ENCODE assay signal across 8 cellular contexts in genomic region chr18:36066001-36066400, GRCh38. TPM values are rescaled to one million over a fixed set of nuclear protein-coding genes. Genes with fewer than 3 reads are reported as not detected.
DNase-seq lines count a peak whose midpoint lies in the region; ATAC-seq and TF ChIP-seq lines count a peak whose summit lies in the region.

No MANE protein-coding gene starts in this region.

- no peak for ATAC-seq in T-helper 17 cell
- ATAC-seq in HG02678 (IDR thresholded peaks at IDR 0.05; ENCODE audit: unreplicated experiment) = no peak
- no peak for ATAC-seq in GM19351 (IDR thresholded peaks at IDR 0.05; ENCODE audit: unreplicated experiment)

- peak overlapping the region; percentile 34 for H3K27ac Mint-ChIP-seq in T-helper 17 cell

- H3K9me3 ChIP-seq in T-helper 17 cell (ENCODE audit: control insufficient read depth, low read length, poor library complexity, severe bottlenecking) (no peaks in the 10 kb centered on the region), smooth muscle cell (replicated peaks; ENCODE audit: low read depth) (no peaks in the 10 kb centered on the region)

- no peak for TF ChIP-seq CTCF in smooth muscle cell (IDR thresholded peaks at IDR 0.05; ENCODE audit: borderline replicate concordance, insufficient read depth, poor library complexity, severe bottlenecking)

- H3F3A ChIP-seq in smooth muscle cell (ENCODE audit: low read depth) = no peaks in the 10 kb centered on the region

- H2AFZ ChIP-seq in smooth muscle cell (ENCODE audit: low read depth) = no peak overlapping the region

- peak overlapping the region; percentile 97 for H3K27ac ChIP-seq in smooth muscle cell (ENCODE audit: low read depth)

- DNase-seq in NCI-H510A treated with DMSO at 0.1 percent for 48 hours (lab: John Stamatoyannopoulos, UW) (peak; percentile 36), NCI-H510A (lab: John Stamatoyannopoulos, UW) (no peak), T-helper 17 cell (no peak), foreskin melanocyte (peak; percentile 44), smooth muscle cell (lab: John Stamatoyannopoulos, UW; ENCODE audit: unreplicated experiment) (no peak), HuH-7 (ENCODE audit: low spot score) (no peak)

- peaks cover 25% of the 10 kb centered on the region for H3K4me1 Mint-ChIP-seq in T-helper 17 cell

- H3K4me3 ChIP-seq in smooth muscle cell = peak overlapping the region; percentile 97

- no peaks in the 10 kb centered on the region for H3K27me3 ChIP-seq in smooth muscle cell (ENCODE audit: low read depth)

- H4K20me1 ChIP-seq in smooth muscle cell (ENCODE audit: low read depth) = peaks cover 42% of the 10 kb centered on the region

- peaks cover 3% of the 10 kb centered on the region for H3K36me3 Mint-ChIP-seq in T-helper 17 cell (ENCODE audit: low read depth)

- WGBS in smooth muscle cell (ENCODE audit: low lambda C conversion rate) = 32% methylated on average over 5 of the region's 5 CpGs

- peaks cover 15% of the 10 kb centered on the region for H3K4me1 ChIP-seq in smooth muscle cell (ENCODE audit: low read depth)

- no peaks in the 10 kb centered on the region for H3K27me3 Mint-ChIP-seq in T-helper 17 cell

- peak overlapping the region; percentile 94 for H3K4me2 ChIP-seq in smooth muscle cell

- peaks cover 58% of the 10 kb centered on the region for H3K79me2 ChIP-seq in smooth muscle cell (ENCODE audit: low read depth)

- H3K36me3 ChIP-seq in smooth muscle cell (ENCODE audit: low read depth) = no peaks in the 10 kb centered on the region

- peak overlapping the region; percentile 95 for H3K4me3 Mint-ChIP-seq in T-helper 17 cell

- H3K9ac ChIP-seq in smooth muscle cell (ENCODE audit: low read depth) = peak overlapping the region; percentile 95

RNA-seq across cellular contexts. Expression of gene RPRD1A, which starts 1.4 kb away (rescaled TPM):
- total RNA-seq in T-helper 17 cell (10 to 100 TPM; 14.9 to 20.5 TPM), smooth muscle cell (50.0 and 62.2 TPM in 2 replicates)
- polyA plus RNA-seq in smooth muscle cell = 13.1 and 17.1 TPM in 2 replicates

Comparison
In these comparisons a context has a peak if more than half of its experiments do, and no peak if none do; other contexts are left out.
1. DNase-seq: peak in NCI-H510A treated with DMSO at 0.1 percent for 48 hours (single experiment) and foreskin melanocyte (single experiment); none in NCI-H510A (single experiment), T-helper 17 cell (0 of 3), smooth muscle cell (single experiment) and HuH-7 (single experiment).